Comparison of ENCODE assay signal across 11 cellular contexts in genomic region chr17:29136998-29137730, GRCh38. TPM values are rescaled to one million over a fixed set of nuclear protein-coding genes. Genes with fewer than 3 reads are reported as not detected.
A peak's percentile ranks its signal among the peaks of the same experiment; 100 is the strongest.
DNase-seq lines count a peak whose midpoint lies in the region; ATAC-seq and TF ChIP-seq lines count a peak whose summit lies in the region.
"Had no signal": no experiment of that assay in that cellular context is flagged by ENCODE, and none has a peak within 500 bp of the region (broad histone marks: within the 10 kb centered on the region; RNA-seq: fewer than 3 reads in every experiment).

No MANE protein-coding gene starts in this region.

- peak; percentile 41 for DNase-seq in CD1c-positive myeloid dendritic cell (ENCODE audit: extremely low spot score)
- peak; percentile 81 for DNase-seq in HFFc6
- DNase-seq in naive B cell: no peak
- DNase-seq in NCI-H748 treated with DMSO at 0.1 percent for 48 hours (lab: John Stamatoyannopoulos, UW): no peak
- DNase-seq in GF-D8 (lab: John Stamatoyannopoulos, UW): no peak
- DNase-seq in type B pancreatic cell (ENCODE audit: extremely low spot score, unreplicated experiment): no peak
- DNase-seq: activated CD8-positive, alpha-beta memory T cell treated with anti-CD3 and anti-CD28 coated beads for 24 hours; DMS 273 treated with DMSO at 0.1 percent for 48 hours; erythroblast; NCI-H510A treated with DMSO at 0.1 percent for 48 hours had no signal

- H3K4me1 Mint-ChIP-seq in HFFc6 (ENCODE audit: low read depth) (peaks cover 86% of the 10 kb centered on the region), naive B cell (peaks cover 47 to 65% (median 65%) of the 10 kb centered on the region in 3 donors), type B pancreatic cell (ENCODE audit: unreplicated experiment) (peaks cover 28% of the 10 kb centered on the region)
- H3K4me1 Mint-ChIP-seq in activated T-helper 17 cell treated with anti-CD3 and anti-CD28 coated beads, Interleukin-2, amount 50 U/mL, for 72 hours: peaks cover 49% of the 10 kb centered on the region

- H3K4me3 Mint-ChIP-seq in HFFc6 (peak overlapping the region; percentile 37), naive B cell (peak overlapping the region in 5 of 8 donors; percentile 56 to 94 (median 86)), type B pancreatic cell (no peak overlapping the region)
- H3K4me3 Mint-ChIP-seq in activated T-helper 17 cell treated with anti-CD3 and anti-CD28 coated beads, Interleukin-2, amount 50 U/mL, for 72 hours: peak overlapping the region; percentile 98

- peak; percentile 47 for ATAC-seq in activated T-helper 17 cell treated with anti-CD3 and anti-CD28 coated beads, Interleukin-2, amount 50 U/mL, for 72 hours (replicated peaks)
- no peak for ATAC-seq in naive B cell (ENCODE audit: low read depth in 2 of 2)

- H3K27ac Mint-ChIP-seq in HFFc6: peak overlapping the region; percentile 82
- H3K27ac Mint-ChIP-seq in activated T-helper 17 cell treated with anti-CD3 and anti-CD28 coated beads, Interleukin-2, amount 50 U/mL, for 72 hours: peak overlapping the region; percentile 99
- peak overlapping the region; percentile 34 to 91 (median 68) for H3K27ac Mint-ChIP-seq in naive B cell
- H3K27ac Mint-ChIP-seq in type B pancreatic cell: no peak overlapping the region

- no peaks in the 10 kb centered on the region for H3K9me3 Mint-ChIP-seq in HFFc6
- no peaks in the 10 kb centered on the region for H3K9me3 Mint-ChIP-seq in activated T-helper 17 cell treated with anti-CD3 and anti-CD28 coated beads, Interleukin-2, amount 50 U/mL, for 72 hours
- H3K9me3 Mint-ChIP-seq in naive B cell: no peaks in the 10 kb centered on the region
- no peaks in the 10 kb centered on the region for H3K9me3 Mint-ChIP-seq in type B pancreatic cell

- peak; percentile 3; the same call in 1 of the 2 replicates for TF ChIP-seq CTCF in HFFc6 (IDR thresholded peaks at IDR 0.05)
- TF ChIP-seq CTCF in type B pancreatic cell (conservative IDR thresholded peaks at IDR 0.05): no peak

- peaks cover 2% of the 10 kb centered on the region; the same call in 1 of the 2 replicates for H3K27me3 Mint-ChIP-seq in HFFc6 (ENCODE audit: insufficient read depth)
- H3K27me3 Mint-ChIP-seq in activated T-helper 17 cell treated with anti-CD3 and anti-CD28 coated beads, Interleukin-2, amount 50 U/mL, for 72 hours: no peaks in the 10 kb centered on the region
- H3K27me3 Mint-ChIP-seq in naive B cell: no peaks in the 10 kb centered on the region
- H3K27me3 Mint-ChIP-seq in type B pancreatic cell: no peaks in the 10 kb centered on the region

- H3K36me3 Mint-ChIP-seq in HFFc6 (ENCODE audit: low read depth): no peaks in the 10 kb centered on the region
- peaks cover 43% of the 10 kb centered on the region for H3K36me3 Mint-ChIP-seq in activated T-helper 17 cell treated with anti-CD3 and anti-CD28 coated beads, Interleukin-2, amount 50 U/mL, for 72 hours (ENCODE audit: low read depth)
- no peaks in the 10 kb centered on the region for H3K36me3 Mint-ChIP-seq in naive B cell
- H3K36me3 Mint-ChIP-seq in type B pancreatic cell: no peaks in the 10 kb centered on the region

RNA-seq across cellular contexts. Expression of gene MYO18A, which starts 43.0 kb away (rescaled TPM):
- 10 to 100 TPM; 39.2 to 57.7 (median 42.9) TPM for total RNA-seq in HFFc6 (2021; fragmentation: NEBNext Ultra II Directional; extraction: Animal tissue kit (Norgen Biotek cat#: 25700))
- 10 to 100 TPM; 90.6 to 95.9 TPM for total RNA-seq in activated T-helper 17 cell treated with anti-CD3 and anti-CD28 coated beads, Interleukin-2, amount 50 U/mL, for 72 hours
- 10 to 100 TPM in 5 of 6 donors, 1 to 10 TPM in 1; 5.1 to 51.6 (median 17.0) TPM for polyA plus RNA-seq in naive B cell (ENCODE audit: low read depth in 6 of 6)
- total RNA-seq in type B pancreatic cell (ENCODE audit: low replicate concordance): 46.6 and 49.1 TPM in 2 replicates

Comparison
In these comparisons a context has a peak if more than half of its experiments do, and no peak if none do; other contexts are left out.
1. DNase-seq: peak in CD1c-positive myeloid dendritic cell (single experiment) and HFFc6 (single experiment); none in naive B cell (single experiment), NCI-H748 treated with DMSO at 0.1 percent for 48 hours (single experiment), GF-D8 (single experiment) and type B pancreatic cell (single experiment).